Comparison of ENCODE assay signal across 8 cellular contexts in the genomic region with DNA sequence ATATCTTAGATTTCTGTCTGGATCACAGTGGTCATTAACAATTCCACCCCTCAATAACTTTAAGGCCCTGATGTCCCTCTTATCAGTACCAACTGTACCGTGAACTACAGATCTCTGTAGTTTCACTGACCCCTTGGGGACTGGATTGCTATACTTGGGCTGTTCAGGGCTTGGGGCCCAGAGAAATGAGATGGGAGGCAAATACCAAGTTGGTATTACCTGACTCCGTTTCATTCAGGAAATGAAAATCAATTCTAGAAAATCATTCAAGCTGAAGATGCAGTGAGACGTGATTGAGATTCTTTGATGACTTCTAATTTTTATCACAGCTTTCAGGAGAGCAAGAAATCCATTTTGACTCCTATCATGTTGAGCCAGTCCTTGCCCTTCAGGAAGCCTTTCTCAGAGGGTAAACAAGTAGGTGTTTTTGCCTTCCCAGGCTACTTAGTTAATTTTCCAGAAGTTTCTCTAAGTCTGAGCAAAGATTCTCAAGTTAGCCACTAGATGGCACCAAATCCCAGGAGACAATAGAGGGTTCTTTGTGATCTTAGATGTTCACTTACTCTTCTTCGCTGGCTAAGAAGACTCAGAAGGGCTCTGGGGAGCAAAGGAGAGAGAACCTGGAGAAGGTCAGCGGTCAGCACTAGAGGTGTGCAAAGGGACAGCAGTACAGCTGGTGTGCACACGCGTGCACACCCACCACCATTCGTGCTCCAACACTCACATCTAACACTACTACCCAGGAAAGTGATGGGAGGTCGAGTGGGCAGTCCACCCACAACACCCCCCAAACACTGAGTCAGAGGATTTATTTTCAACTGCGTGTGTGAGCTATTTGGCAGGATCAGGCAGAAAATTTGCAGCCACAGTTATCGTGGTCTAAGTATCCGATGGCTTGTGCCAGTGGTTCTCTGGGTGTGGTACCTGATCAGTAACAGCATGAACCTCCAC. TPM values are rescaled to one million over a fixed set of nuclear protein-coding genes. Genes with fewer than 3 reads are reported as not detected.
A peak's percentile ranks its signal among the peaks of the same experiment; 100 is the strongest.
DNase-seq lines count a peak whose midpoint lies in the region; ATAC-seq and TF ChIP-seq lines count a peak whose summit lies in the region.

No MANE protein-coding gene starts in this region.

- H3K36me3 Mint-ChIP-seq in CD8-positive, alpha-beta memory T cell = peaks cover 0 to 32% (median 3%) of the 10 kb centered on the region in 3 donors
- H3K36me3 Mint-ChIP-seq in activated T-cell treated with anti-CD3 and anti-CD28 coated beads, Interleukin-2, amount 50 U/mL, for 24 hours (ENCODE audit: low read depth) = peaks cover 24% of the 10 kb centered on the region

- H3K9me3 ChIP-seq in CD8-positive, alpha-beta memory T cell (ENCODE audit: low read length) = no peaks in the 10 kb centered on the region

- peaks cover 0 to under 1% (median 0%) of the 10 kb centered on the region in 5 donors for H3K9me3 Mint-ChIP-seq in CD8-positive, alpha-beta memory T cell
- no peaks in the 10 kb centered on the region for H3K9me3 Mint-ChIP-seq in activated T-cell treated with anti-CD3 and anti-CD28 coated beads, Interleukin-2, amount 50 U/mL, for 24 hours

- H3K4me1 ChIP-seq in CD8-positive, alpha-beta memory T cell (ENCODE audit: insufficient read depth, low read length) = peaks cover 9% of the 10 kb centered on the region

- CTCF ChIA-PET in CD8-positive, alpha-beta memory T cell (lab: Charles Lee) = interaction anchor here (0.7 to 4.6 kb wide), 4 partner anchors 11 to 178 kb away, joined by 3 to 25 read pairs (median 4); a partner anchor contains a TSS

- peaks cover 0 to 4% of the 10 kb centered on the region in 2 donors for H3K27me3 Mint-ChIP-seq in CD8-positive, alpha-beta memory T cell
- peaks cover 41% of the 10 kb centered on the region for H3K27me3 Mint-ChIP-seq in activated T-cell treated with anti-CD3 and anti-CD28 coated beads, Interleukin-2, amount 50 U/mL, for 24 hours

- peak; percentile 70 for ATAC-seq in GM18907 (IDR thresholded peaks at IDR 0.05; ENCODE audit: unreplicated experiment)
- peak; percentile 62 for ATAC-seq in HG03135 (IDR thresholded peaks at IDR 0.05; ENCODE audit: unreplicated experiment)
- peak; percentile 63 for ATAC-seq in omental fat pad (ENCODE audit: low FRiP score)

- H3K27ac ChIP-seq in CD8-positive, alpha-beta memory T cell (ENCODE audit: low read depth, low read length) = peak overlapping the region; percentile 9

- H3K4me3 Mint-ChIP-seq in CD8-positive, alpha-beta memory T cell = peak overlapping the region in 5 of 7 donors; percentile 55 to 89 (median 70)
- peak overlapping the region; percentile 32 for H3K4me3 Mint-ChIP-seq in activated T-cell treated with anti-CD3 and anti-CD28 coated beads, Interleukin-2, amount 50 U/mL, for 24 hours

- H3K36me3 ChIP-seq in CD8-positive, alpha-beta memory T cell (ENCODE audit: insufficient read depth, low read length) = peaks cover 6% of the 10 kb centered on the region

- TF ChIP-seq CTCF in foreskin fibroblast (IDR thresholded peaks at IDR 0.05; ENCODE audit: low read depth, low read length) = peak; percentile 48
- peak in 1 of 3 donors; percentile 29 for TF ChIP-seq CTCF in omental fat pad (IDR thresholded peaks at IDR 0.05)

- POLR2A ChIA-PET in CD8-positive, alpha-beta memory T cell (lab: Charles Lee) = no interaction called here

- no peaks in the 10 kb centered on the region for H3K27me3 ChIP-seq in CD8-positive, alpha-beta memory T cell (ENCODE audit: insufficient read depth, low read length, poor library complexity, severe bottlenecking)

- peak overlapping the region; percentile 70 to 91 (median 86) for H3K27ac Mint-ChIP-seq in CD8-positive, alpha-beta memory T cell
- H3K27ac Mint-ChIP-seq in activated T-cell treated with anti-CD3 and anti-CD28 coated beads, Interleukin-2, amount 50 U/mL, for 24 hours = peak overlapping the region; percentile 94

- H3K4me3 ChIP-seq in CD8-positive, alpha-beta memory T cell (ENCODE audit: low read length) = no peak overlapping the region
- no peak overlapping the region for H3K4me3 ChIP-seq in foreskin fibroblast (ENCODE audit: low read depth in 1 of 2, low read length in 2 of 2)

- intact Hi-C loops in posterior vena cava (cut with DNase I) = no loop called here

- peaks cover 39 to 72% (median 51%) of the 10 kb centered on the region in 3 donors for H3K4me1 Mint-ChIP-seq in CD8-positive, alpha-beta memory T cell
- H3K4me1 Mint-ChIP-seq in activated T-cell treated with anti-CD3 and anti-CD28 coated beads, Interleukin-2, amount 50 U/mL, for 24 hours (ENCODE audit: low read depth) = peaks cover 62% of the 10 kb centered on the region

- peak in 3 of 5 donors; percentile 49 to 61 (median 58) for DNase-seq in CD8-positive, alpha-beta memory T cell
- DNase-seq in NCI-H2227 treated with DMSO at 0.1 percent for 48 hours (lab: John Stamatoyannopoulos, UW) (peak; percentile 74), foreskin fibroblast (peak; percentile 48 to 78), omental fat pad (ENCODE audit: low spot score) (no peak), posterior vena cava (ENCODE audit: low spot score) (no peak)
- DNase-seq in activated T-cell treated with anti-CD3 and anti-CD28 coated beads, Interleukin-2, amount 50 U/mL, for 24 hours = peak; percentile 56

RNA-seq across cellular contexts. Expression of a gene that starts 7.4 kb away (rescaled TPM):
- total RNA-seq in CD8-positive, alpha-beta memory T cell = 10 to 100 TPM; 21.3 to 22.0 TPM
- polyA plus RNA-seq in CD8-positive, alpha-beta memory T cell = 78.7 TPM
- total RNA-seq in omental fat pad = 10 to 100 TPM; 49.3 to 60.8 (median 55.1) TPM
- 10 to 100 TPM; 50.9 to 54.4 TPM for total RNA-seq in posterior vena cava

RNA-seq across cellular contexts. Expression of a gene that starts 7.7 kb away (rescaled TPM):
- total RNA-seq in CD8-positive, alpha-beta memory T cell = 10 to 100 TPM; 43.3 to 44.2 TPM
- polyA plus RNA-seq in CD8-positive, alpha-beta memory T cell = 17.0 TPM
- total RNA-seq in omental fat pad = 100 to 1,000 TPM in 1 of 4 donors, 10 to 100 TPM in 3; 26.4 to 101 (median 49.7) TPM
- total RNA-seq in posterior vena cava = 10 to 100 TPM; 20.1 to 24.2 TPM

RNA-seq across cellular contexts. Expression of a gene that starts 24.6 kb away (rescaled TPM):
- total RNA-seq in CD8-positive, alpha-beta memory T cell = 100 to 1,000 TPM; 332 to 416 TPM
- polyA plus RNA-seq in CD8-positive, alpha-beta memory T cell = 2,098 TPM
- total RNA-seq in omental fat pad = 100 to 1,000 TPM; 739 to 914 (median 804) TPM
- 100 to 1,000 TPM; 203 to 225 TPM for total RNA-seq in posterior vena cava

RNA-seq across cellular contexts. Expression of a gene that starts 29.5 kb away (rescaled TPM):
- under 1 TPM; 0.48 to 0.60 TPM for total RNA-seq in CD8-positive, alpha-beta memory T cell
- polyA plus RNA-seq in CD8-positive, alpha-beta memory T cell = not detected
- total RNA-seq in omental fat pad (10 to 100 TPM in 3 of 4 donors, 1 to 10 TPM in 1; 7.7 to 18.7 (median 12.4) TPM), posterior vena cava (10 to 100 TPM in 1 of 2 donors, 1 to 10 TPM in 1; 5.2 to 11.5 TPM)

Comparison
In these comparisons a context has a peak if more than half of its experiments do, and no peak if none do; other contexts are left out.
1. DNase-seq: peak in CD8-positive, alpha-beta memory T cell (3 of 5), NCI-H2227 treated with DMSO at 0.1 percent for 48 hours (single experiment), activated T-cell treated with anti-CD3 and anti-CD28 coated beads, Interleukin-2, amount 50 U/mL, for 24 hours (single experiment) and foreskin fibroblast (2 of 2); none in omental fat pad (single experiment) and posterior vena cava (single experiment).
2. Peak in every context shown above with its lines, with median percentiles within 50 percentile points of each other: ATAC-seq.